ENCODE assay signal across 17 cellular contexts in the genomic region with DNA sequence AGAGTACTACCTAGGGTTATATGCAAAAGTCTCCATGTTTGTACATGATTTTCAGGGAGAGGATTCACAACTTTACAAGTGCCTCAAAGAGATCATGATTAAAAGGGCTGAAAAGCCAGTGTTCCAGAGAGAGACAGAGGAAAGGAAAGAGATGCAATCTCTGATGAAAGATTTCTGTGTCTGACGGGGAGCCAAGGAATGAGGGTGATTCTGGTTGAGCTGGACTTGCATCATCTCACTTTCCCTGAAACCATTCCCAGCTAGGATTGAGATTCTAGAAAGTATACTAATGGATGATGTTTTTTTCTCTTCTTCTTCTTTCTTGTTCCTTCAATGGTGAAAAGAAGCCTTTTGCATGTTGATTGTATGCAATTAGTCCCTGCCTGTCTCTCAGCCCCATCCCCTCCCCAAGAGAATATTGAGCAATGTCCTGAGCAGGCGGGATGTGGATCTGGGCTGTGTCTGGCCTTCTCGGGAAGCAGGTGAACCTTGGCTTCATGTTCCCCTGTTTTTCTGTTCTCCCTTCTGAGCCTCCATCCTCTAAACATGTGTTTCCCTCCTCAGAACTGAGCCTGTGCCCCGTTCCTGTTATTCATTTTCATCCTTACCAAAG.
DNase-seq lines count a peak whose midpoint lies in the region; ATAC-seq and TF ChIP-seq lines count a peak whose summit lies in the region.
"Had no signal": no experiment of that assay in that cellular context is flagged by ENCODE, and none has a peak within 500 bp of the region (broad histone marks: within the 10 kb centered on the region; RNA-seq: fewer than 3 reads in every experiment).

No MANE protein-coding gene starts in this region.

- no peak for ATAC-seq in GM21447 (IDR thresholded peaks at IDR 0.05; ENCODE audit: unreplicated experiment)
- ATAC-seq: activated T-helper 17 cell treated with anti-CD3 and anti-CD28 coated beads, Interleukin-2, amount 50 U/mL, for 72 hours had no signal

- H3K4me3 ChIP-seq in AG04449 (ENCODE audit: low read depth, low read length) (no peak overlapping the region), choroid plexus epithelial cell (ENCODE audit: low read depth, low read length) (no peak overlapping the region)
- H3K4me3 ChIP-seq: tibial artery had no signal

- H3K4me3 Mint-ChIP-seq in HFFc6 (no peak overlapping the region), mesothelial cell of epicardium (no peak overlapping the region)
- H3K4me3 Mint-ChIP-seq: activated T-helper 17 cell treated with anti-CD3 and anti-CD28 coated beads, Interleukin-2, amount 50 U/mL, for 72 hours; memory B cell had no signal

- CTCF ChIA-PET in AG04449 (lab: Yijun Ruan, JAX), result no interaction called here

- H3K9me3 Mint-ChIP-seq in HFFc6 (no peaks in the 10 kb centered on the region), mesothelial cell of epicardium (no peaks in the 10 kb centered on the region)
- H3K9me3 Mint-ChIP-seq: activated T-helper 17 cell treated with anti-CD3 and anti-CD28 coated beads, Interleukin-2, amount 50 U/mL, for 72 hours; memory B cell had no signal

- H3K36me3 Mint-ChIP-seq in HFFc6 (ENCODE audit: low read depth) (no peaks in the 10 kb centered on the region), mesothelial cell of epicardium (no peaks in the 10 kb centered on the region)
- H3K36me3 Mint-ChIP-seq: memory B cell had no signal

- H3K27ac Mint-ChIP-seq in HFFc6 (peak overlapping the region; percentile 66), mesothelial cell of epicardium (peak overlapping the region; percentile 6)
- H3K27ac Mint-ChIP-seq: activated T-helper 17 cell treated with anti-CD3 and anti-CD28 coated beads, Interleukin-2, amount 50 U/mL, for 72 hours; memory B cell had no signal

- intact Hi-C loops in head of caudate nucleus (cut with DNase I), result no loop called here

- H3K27me3 Mint-ChIP-seq in HFFc6 (ENCODE audit: insufficient read depth), result no peaks in the 10 kb centered on the region
- H3K27me3 Mint-ChIP-seq in mesothelial cell of epicardium (ENCODE audit: low read depth), result peaks cover 8% of the 10 kb centered on the region

- peaks cover 46% of the 10 kb centered on the region for H3K4me1 Mint-ChIP-seq in HFFc6 (ENCODE audit: low read depth)
- H3K4me1 Mint-ChIP-seq in mesothelial cell of epicardium, result peaks cover 2% of the 10 kb centered on the region
- H3K4me1 Mint-ChIP-seq: activated T-helper 17 cell treated with anti-CD3 and anti-CD28 coated beads, Interleukin-2, amount 50 U/mL, for 72 hours had no signal

- TF ChIP-seq CTCF in AG04449 (IDR thresholded peaks at IDR 0.05; ENCODE audit: insufficient read depth, low read length, missing control alignments) (no peak), HFFc6 (IDR thresholded peaks at IDR 0.05) (no peak), choroid plexus epithelial cell (conservative IDR thresholded peaks at IDR 0.05; ENCODE audit: low read depth, low read length) (no peak), mesothelial cell of epicardium (IDR thresholded peaks at IDR 0.05; ENCODE audit: unreplicated experiment) (no peak), GM10266 (IDR thresholded peaks at IDR 0.05; ENCODE audit: control insufficient read depth, insufficient read depth, low read depth, missing control alignments) (no peak)

- POLR2A ChIA-PET in AG04449 (lab: Yijun Ruan, JAX), result interaction anchor here (1.4 kb wide), 1 partner anchor 24 kb away, joined by 5 read pairs; no protein-coding TSS in a partner anchor

- peak; percentile 53 for DNase-seq in AG04449 (ENCODE audit: low read depth, low spot score)
- peak; percentile 56 for DNase-seq in HFFc6
- peak; percentile 77 for DNase-seq in choroid plexus epithelial cell (ENCODE audit: low read depth)
- DNase-seq in mesothelial cell of epicardium (ENCODE audit: low spot score in 2 of 2, unreplicated experiment in 2 of 2), result no peak
- DNase-seq in head of caudate nucleus, result no peak
- no peak for DNase-seq in activated effector memory CD4-positive, alpha-beta T cell treated with anti-CD3 and anti-CD28 coated beads, Interleukin-2, amount 50 U/mL, for 16 hours
- no peak for DNase-seq in GM10266 (ENCODE audit: extremely low spot score)
- DNase-seq: activated CD4-positive, alpha-beta T cell treated with anti-CD3 and anti-CD28 coated beads, Interleukin-2, amount 50 U/mL, for 4 hours; BE2C; DND-41; NCI-H187; NCI-H82; occipital lobe had no signal

Comparison
In these comparisons a context has a peak if more than half of its experiments do, and no peak if none do; other contexts are left out.
1. DNase-seq: peak in AG04449 (single experiment), HFFc6 (single experiment) and choroid plexus epithelial cell (single experiment); none in mesothelial cell of epicardium (0 of 2), head of caudate nucleus (0 of 42), activated effector memory CD4-positive, alpha-beta T cell treated with anti-CD3 and anti-CD28 coated beads, Interleukin-2, amount 50 U/mL, for 16 hours (single experiment) and GM10266 (single experiment).